16 cellular contexts compared by ENCODE assay signal in the genomic region with DNA sequence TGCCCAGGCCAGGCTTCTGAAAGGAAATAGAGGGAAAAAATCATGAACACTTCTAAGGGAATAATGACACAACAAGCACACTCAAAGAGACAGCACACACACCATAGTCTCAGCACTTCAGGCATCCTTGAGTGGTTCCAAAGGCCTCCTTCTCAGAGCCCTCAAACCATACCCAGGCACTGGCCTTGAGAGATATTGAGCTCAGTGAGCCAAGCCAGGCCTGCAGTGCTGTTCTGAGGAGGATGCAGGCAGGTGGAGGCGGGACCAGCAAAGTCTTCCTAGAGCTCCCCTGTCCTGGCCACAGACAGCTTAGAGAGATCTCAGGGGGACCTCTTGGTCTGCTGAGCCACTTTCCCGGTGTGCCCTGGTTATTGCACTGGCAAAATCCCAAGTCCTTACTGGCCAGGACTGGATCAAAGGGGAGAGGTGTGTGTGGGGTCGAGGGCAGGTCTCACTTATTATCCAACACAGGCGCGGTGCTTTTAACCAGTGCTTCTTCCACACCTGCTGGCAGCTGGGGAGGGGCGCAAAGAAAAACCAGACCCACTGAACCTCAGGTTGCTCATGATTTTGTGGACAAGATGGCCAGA.
A peak's percentile ranks its signal among the peaks of the same experiment; 100 is the strongest.
DNase-seq lines count a peak whose midpoint lies in the region; ATAC-seq and TF ChIP-seq lines count a peak whose summit lies in the region.
"Had no signal": no experiment of that assay in that cellular context is flagged by ENCODE, and none has a peak within 500 bp of the region (broad histone marks: within the 10 kb centered on the region; RNA-seq: fewer than 3 reads in every experiment).

No MANE protein-coding gene starts in this region.

- H3K27ac Mint-ChIP-seq in activated naive CD4-positive, alpha-beta T cell treated with anti-CD3 and anti-CD28 coated beads, Interleukin-2, amount 50 U/mL, for 72 hours = peak overlapping the region; percentile 22 to 74
- no peak overlapping the region for H3K27ac Mint-ChIP-seq in activated naive CD4-positive, alpha-beta T cell treated with anti-CD3 and anti-CD28 coated beads for 36 hours
- H3K27ac Mint-ChIP-seq in activated naive CD8-positive, alpha-beta T cell treated with anti-CD3 and anti-CD28 coated beads, Interleukin-2, amount 50 U/mL, for 24 hours = peak overlapping the region; percentile 64
- H3K27ac Mint-ChIP-seq: activated B cell treated with CpG ODN at 0.5 μM for 24 hours, nephron progenitor cell, type B pancreatic cell had no signal

- H3K27me3 ChIP-seq in lung (ENCODE audit: control insufficient read depth, insufficient read depth) (no peaks in the 10 kb centered on the region), testis (no peaks in the 10 kb centered on the region), ascending aorta (no peaks in the 10 kb centered on the region)
- H3K27me3 ChIP-seq: brain microvascular endothelial cell, left lung had no signal

- H3K4me3 ChIP-seq in lung = no peak overlapping the region
- no peak overlapping the region for H3K4me3 ChIP-seq in testis
- no peak overlapping the region for H3K4me3 ChIP-seq in ascending aorta
- H3K4me3 ChIP-seq: left lung, smooth muscle cell had no signal

- TF ChIP-seq POLR2A in testis (IDR thresholded peaks at IDR 0.05) = no peak

- no peak for ATAC-seq in activated naive CD4-positive, alpha-beta T cell treated with anti-CD3 and anti-CD28 coated beads, Interleukin-2, amount 50 U/mL, for 72 hours
- no peak for ATAC-seq in activated naive CD8-positive, alpha-beta T cell treated with anti-CD3 and anti-CD28 coated beads, Interleukin-2, amount 50 U/mL, for 24 hours
- ATAC-seq in lung (ENCODE audit: insufficient read depth, low FRiP score) (no peak), HG03139 (IDR thresholded peaks at IDR 0.05; ENCODE audit: unreplicated experiment) (no peak)

- H3K27me3 Mint-ChIP-seq in activated naive CD4-positive, alpha-beta T cell treated with anti-CD3 and anti-CD28 coated beads for 36 hours (ENCODE audit: low read depth) = no peaks in the 10 kb centered on the region
- H3K27me3 Mint-ChIP-seq in activated naive CD8-positive, alpha-beta T cell treated with anti-CD3 and anti-CD28 coated beads, Interleukin-2, amount 50 U/mL, for 24 hours = no peaks in the 10 kb centered on the region
- H3K27me3 Mint-ChIP-seq: activated B cell treated with CpG ODN at 0.5 μM for 24 hours, type B pancreatic cell had no signal

- H3K9me3 Mint-ChIP-seq in activated naive CD4-positive, alpha-beta T cell treated with anti-CD3 and anti-CD28 coated beads, Interleukin-2, amount 50 U/mL, for 72 hours = peaks cover 0 to 10% of the 10 kb centered on the region in 2 donors
- H3K9me3 Mint-ChIP-seq in activated naive CD4-positive, alpha-beta T cell treated with anti-CD3 and anti-CD28 coated beads for 36 hours = no peaks in the 10 kb centered on the region
- H3K9me3 Mint-ChIP-seq in activated naive CD8-positive, alpha-beta T cell treated with anti-CD3 and anti-CD28 coated beads, Interleukin-2, amount 50 U/mL, for 24 hours = no peaks in the 10 kb centered on the region
- H3K9me3 Mint-ChIP-seq: activated B cell treated with CpG ODN at 0.5 μM for 24 hours, type B pancreatic cell had no signal

- H3K9me3 ChIP-seq in lung (ENCODE audit: control insufficient read depth in 2 of 2, insufficient read depth in 1 of 2, low read length in 1 of 2) (no peaks in the 10 kb centered on the region), testis (no peaks in the 10 kb centered on the region), ascending aorta (no peaks in the 10 kb centered on the region)
- H3K9me3 ChIP-seq: left lung had no signal

- H3K4me1 Mint-ChIP-seq in activated naive CD4-positive, alpha-beta T cell treated with anti-CD3 and anti-CD28 coated beads for 36 hours (ENCODE audit: low read depth) = peaks cover 29% of the 10 kb centered on the region
- peaks cover 33% of the 10 kb centered on the region for H3K4me1 Mint-ChIP-seq in activated naive CD8-positive, alpha-beta T cell treated with anti-CD3 and anti-CD28 coated beads, Interleukin-2, amount 50 U/mL, for 24 hours
- H3K4me1 Mint-ChIP-seq: activated B cell treated with CpG ODN at 0.5 μM for 24 hours had no signal

- DNase-seq in activated naive CD4-positive, alpha-beta T cell treated with anti-CD3 and anti-CD28 coated beads, Interleukin-2, amount 50 U/mL, for 72 hours (ENCODE audit: low spot score in 2 of 2) = no peak
- no peak for DNase-seq in activated naive CD4-positive, alpha-beta T cell treated with anti-CD3 and anti-CD28 coated beads for 36 hours
- DNase-seq in activated naive CD8-positive, alpha-beta T cell treated with anti-CD3 and anti-CD28 coated beads, Interleukin-2, amount 50 U/mL, for 24 hours = no peak
- DNase-seq in lung (ENCODE audit: low spot score) = no peak
- no peak for DNase-seq in testis
- no peak for DNase-seq in RKO (ENCODE audit: low spot score)
- DNase-seq in ascending aorta (ENCODE audit: low spot score in 2 of 2) = no peak
- DNase-seq: activated B cell treated with CpG ODN at 0.5 μM for 24 hours, brain microvascular endothelial cell, left lung, NCI-H1092 treated with DMSO at 0.1 percent for 48 hours, NCI-H446 treated with DMSO at 0.1 percent for 48 hours, nephron progenitor cell had no signal

- 72 to 81% methylated on average over 6 of the region's 6 CpGs for WGBS in lung, 2 donors
- 70 to 93% methylated on average over 2 to 6 of the region's 6 CpGs for WGBS in testis, 2 donors

- CTCF ChIA-PET in activated naive CD4-positive, alpha-beta T cell treated with anti-CD3 and anti-CD28 coated beads for 36 hours (lab: Charles Lee) = interaction anchor here (1.5 kb wide), 1 partner anchor 21 kb away, joined by 4 read pairs; no protein-coding TSS in a partner anchor

- peaks cover 6 to 36% of the 10 kb centered on the region in 2 donors for H3K4me1 ChIP-seq in lung (ENCODE audit: control insufficient read depth in 2 of 2, insufficient read depth in 2 of 2, low read length in 2 of 2)
- H3K4me1 ChIP-seq in testis = peaks cover 37% of the 10 kb centered on the region
- peaks cover 11 to 21% of the 10 kb centered on the region in 2 donors for H3K4me1 ChIP-seq in ascending aorta

- H3K36me3 Mint-ChIP-seq in activated naive CD4-positive, alpha-beta T cell treated with anti-CD3 and anti-CD28 coated beads, Interleukin-2, amount 50 U/mL, for 72 hours = no peaks in the 10 kb centered on the region
- H3K36me3 Mint-ChIP-seq in activated naive CD4-positive, alpha-beta T cell treated with anti-CD3 and anti-CD28 coated beads for 36 hours (ENCODE audit: low read depth) = no peaks in the 10 kb centered on the region
- H3K36me3 Mint-ChIP-seq in activated naive CD8-positive, alpha-beta T cell treated with anti-CD3 and anti-CD28 coated beads, Interleukin-2, amount 50 U/mL, for 24 hours (ENCODE audit: low read depth) = no peaks in the 10 kb centered on the region
- H3K36me3 Mint-ChIP-seq: type B pancreatic cell had no signal

- H3K27ac ChIP-seq in lung (ENCODE audit: low read depth in 1 of 2, low read length in 1 of 2) = peak overlapping the region; percentile 73 to 79
- peak overlapping the region; percentile 34 to 46 for H3K27ac ChIP-seq in testis
- peak overlapping the region in 1 of 2 donors; percentile 51 for H3K27ac ChIP-seq in ascending aorta
- H3K27ac ChIP-seq: brain microvascular endothelial cell had no signal

- H3K36me3 ChIP-seq in lung (ENCODE audit: control insufficient read depth in 2 of 2, insufficient read depth in 2 of 2, low read length in 2 of 2) (no peaks in the 10 kb centered on the region), testis (ENCODE audit: low read depth, missing control alignments) (no peaks in the 10 kb centered on the region), ascending aorta (no peaks in the 10 kb centered on the region)
- H3K36me3 ChIP-seq: brain microvascular endothelial cell, left lung had no signal

- no peak overlapping the region for H3K4me3 Mint-ChIP-seq in activated naive CD4-positive, alpha-beta T cell treated with anti-CD3 and anti-CD28 coated beads for 36 hours
- H3K4me3 Mint-ChIP-seq in activated naive CD8-positive, alpha-beta T cell treated with anti-CD3 and anti-CD28 coated beads, Interleukin-2, amount 50 U/mL, for 24 hours = no peak overlapping the region
- H3K4me3 Mint-ChIP-seq: activated B cell treated with CpG ODN at 0.5 μM for 24 hours, nephron progenitor cell, type B pancreatic cell had no signal

- intact Hi-C loops in activated naive CD4-positive, alpha-beta T cell treated with anti-CD3 and anti-CD28 coated beads for 36 hours (cut with micrococcal nuclease) = no loop called here
- intact Hi-C loops in testis (cut with DNase I; ENCODE audit: low total_unique reads) (no loop called here), ascending aorta (cut with DNase I) (no loop called here)

- TF ChIP-seq CTCF in lung (IDR thresholded peaks at IDR 0.05; ENCODE audit: control extremely low read depth, extremely low read depth) (no peak), testis (IDR thresholded peaks at IDR 0.05) (no peak), ascending aorta (IDR thresholded peaks at IDR 0.05) (no peak)
